Comparison of ENCODE assay signal across 18 cellular contexts in the genomic region with DNA sequence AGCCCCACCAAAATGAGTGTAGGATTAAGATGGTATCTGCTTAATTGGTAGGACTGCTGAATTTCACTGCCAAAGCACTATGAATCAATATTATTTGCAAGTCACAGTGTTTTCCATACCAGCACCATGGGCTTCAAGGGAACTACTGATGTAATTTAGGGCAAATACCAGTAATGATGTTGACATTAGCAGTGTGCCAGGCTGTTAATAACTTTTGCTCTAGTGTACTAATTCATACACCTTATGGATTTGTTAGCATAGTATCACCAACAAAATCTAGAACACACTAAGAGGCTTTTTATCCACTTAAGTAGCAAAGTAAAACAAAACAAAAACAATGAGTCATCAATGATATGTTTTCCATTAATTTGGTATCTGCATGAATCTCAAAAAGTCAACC.
DNase-seq lines count a peak whose midpoint lies in the region; ATAC-seq and FAIRE-seq lines count a peak whose summit lies in the region.
"Had no signal": no experiment of that assay in that cellular context is flagged by ENCODE, and none has a peak within 500 bp of the region (broad histone marks: within the 10 kb centered on the region; RNA-seq: fewer than 3 reads in every experiment).

No MANE protein-coding gene starts in this region.

- H3K9me3 ChIP-seq in endocrine pancreas (ENCODE audit: control insufficient read depth, low read length) = no peaks in the 10 kb centered on the region
- H3K9me3 ChIP-seq: HAP-1 had no signal

- POLR2A ChIA-PET in T-cell (lab: Charles Lee) = no interaction called here

- CTCF ChIA-PET in T-cell (lab: Charles Lee) = no interaction called here

- no peak overlapping the region for H3K4me3 Mint-ChIP-seq in T-cell
- H3K4me3 Mint-ChIP-seq: CD4-positive, CD25-positive, alpha-beta regulatory T cell; T-helper 17 cell had no signal

- H3K4me1 ChIP-seq in endocrine pancreas (ENCODE audit: control insufficient read depth, insufficient read depth, low read length) = no peaks in the 10 kb centered on the region
- H3K4me1 ChIP-seq: HAP-1 had no signal

- peak overlapping the region; percentile 11 for H3K4me3 ChIP-seq in endocrine pancreas (ENCODE audit: control insufficient read depth, insufficient read depth, low read length)
- H3K4me3 ChIP-seq: HAP-1 had no signal

- no peak overlapping the region for H3K27ac Mint-ChIP-seq in T-cell
- H3K27ac Mint-ChIP-seq: CD4-positive, CD25-positive, alpha-beta regulatory T cell; T-helper 17 cell had no signal

- H3K36me3 ChIP-seq in endocrine pancreas (ENCODE audit: control insufficient read depth, insufficient read depth, low read length) = no peaks in the 10 kb centered on the region
- H3K36me3 ChIP-seq: HAP-1 had no signal

- H3K9ac ChIP-seq in endocrine pancreas (ENCODE audit: control insufficient read depth, insufficient read depth, low read length) = no peak overlapping the region

- H3K27me3 ChIP-seq in endocrine pancreas (ENCODE audit: control insufficient read depth, insufficient read depth, low read length) = no peaks in the 10 kb centered on the region

- ATAC-seq in T-cell (replicated peaks in 1 of 4) = no peak
- ATAC-seq: T-helper 17 cell had no signal

- DNase-seq in DMS153 treated with DMSO at 0.1 percent for 48 hours (lab: John Stamatoyannopoulos, UW; ENCODE audit: unreplicated experiment) = peak; percentile 4
- peak; percentile 43 for DNase-seq in NCI-H1105 (lab: John Stamatoyannopoulos, UW)
- peak; percentile 92 for DNase-seq in NCI-H69 (lab: John Stamatoyannopoulos, UW)
- DNase-seq in HTR-8/SVneo (ENCODE audit: insufficient read length, low spot score) = no peak
- no peak for DNase-seq in T-cell
- no peak for DNase-seq in effector CD8-positive, alpha-beta T cell (lab: John Stamatoyannopoulos, UW)
- DNase-seq: CD4-positive, CD25-positive, alpha-beta regulatory T cell; COR-L47; GF-D8; IMR-90; NCI-H187; NCI-H226; NCI-H526; RPMI8226; SIG-M5; T-helper 17 cell had no signal

- peaks cover 2 to 14% (median 4%) of the 10 kb centered on the region in 3 donors for H3K9me3 Mint-ChIP-seq in T-cell

- FAIRE-seq in HTR-8/SVneo (lab: Jason Lieb, UNC) = no peak

- no peaks in the 10 kb centered on the region for H3K36me3 Mint-ChIP-seq in T-cell
- H3K36me3 Mint-ChIP-seq: CD4-positive, CD25-positive, alpha-beta regulatory T cell had no signal

- no peaks in the 10 kb centered on the region for H3K27me3 Mint-ChIP-seq in T-cell
- H3K27me3 Mint-ChIP-seq: CD4-positive, CD25-positive, alpha-beta regulatory T cell; T-helper 17 cell had no signal

- H3K4me1 Mint-ChIP-seq in T-cell = no peaks in the 10 kb centered on the region
- H3K4me1 Mint-ChIP-seq: CD4-positive, CD25-positive, alpha-beta regulatory T cell; T-helper 17 cell had no signal

Comparison
In these comparisons a context has a peak if more than half of its experiments do, and no peak if none do; other contexts are left out.
1. DNase-seq: peak in DMS153 treated with DMSO at 0.1 percent for 48 hours (single experiment), NCI-H1105 (single experiment) and NCI-H69 (single experiment); none in HTR-8/SVneo (single experiment), T-cell (0 of 34) and effector CD8-positive, alpha-beta T cell (single experiment).